In the genomic region with DNA sequence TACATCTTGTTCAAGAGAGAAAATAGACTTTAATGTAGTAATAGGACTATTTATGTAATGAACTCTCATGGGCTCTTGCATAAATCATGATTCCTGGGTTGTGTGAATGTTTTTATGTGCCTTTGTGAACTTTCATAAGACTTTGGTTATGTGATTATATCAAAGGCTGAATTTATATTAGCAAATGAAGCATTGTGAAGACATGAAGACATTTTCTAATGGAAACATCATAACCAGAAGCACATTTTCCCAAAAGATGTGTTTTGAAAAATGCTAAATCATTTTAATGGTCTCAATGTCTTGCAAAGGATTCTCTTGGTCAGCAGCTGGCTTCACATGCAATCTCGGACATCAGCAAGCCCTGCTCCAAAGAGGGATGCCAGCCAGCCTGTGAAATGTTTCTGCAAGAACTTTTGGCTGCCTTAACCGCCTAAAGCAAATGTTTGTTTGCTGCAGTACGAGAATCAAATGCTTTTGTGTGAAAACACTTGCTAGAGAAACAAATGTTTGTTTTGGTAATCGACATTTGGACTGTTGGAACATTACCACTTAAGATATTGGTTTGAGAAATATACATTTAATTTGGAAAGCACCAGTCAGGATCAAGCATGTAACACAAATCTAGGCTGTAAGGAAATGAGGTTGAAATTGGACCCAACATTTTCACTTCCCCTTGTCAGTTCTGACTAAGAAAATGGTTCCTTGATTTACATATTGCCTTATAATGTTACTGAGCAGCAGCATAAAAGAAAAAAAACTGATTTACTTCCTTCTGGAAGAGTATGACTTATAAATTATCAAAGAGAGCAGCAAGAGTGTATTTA, we compare ENCODE assay signal across 8 cellular contexts.
DNase-seq lines count a peak whose midpoint lies in the region; FAIRE-seq and TF ChIP-seq lines count a peak whose summit lies in the region.

No MANE protein-coding gene starts in this region.

- H2AFZ ChIP-seq in GM23248: peak overlapping the region; percentile 55
- H2AFZ ChIP-seq in MM.1S (ENCODE audit: low read length): no peak overlapping the region; the same call in 1 of the 2 replicates

- H3K4me2 ChIP-seq in GM23248 (ENCODE audit: unreplicated experiment) (peak overlapping the region; percentile 55), MM.1S (ENCODE audit: low read depth, low read length) (peak overlapping the region; percentile 13; the same call in 1 of the 2 replicates)

- H4K20me1 ChIP-seq in GM23248 (ENCODE audit: insufficient read depth) (no peaks in the 10 kb centered on the region), MM.1S (ENCODE audit: insufficient read depth, low read length) (no peaks in the 10 kb centered on the region)

- H3K27ac ChIP-seq in GM23248 (peak overlapping the region; percentile 50), MM.1S (ENCODE audit: low read length) (no peak overlapping the region), liver (ENCODE audit: low read depth in 1 of 2, low read length in 2 of 2) (no peak overlapping the region)

- no peak for TF ChIP-seq POLR2A in GM12891 (IDR thresholded peaks at IDR 0.05; ENCODE audit: low read depth, low read length)

- FAIRE-seq in GM12891 (lab: Jason Lieb, UNC): peak; percentile 74

- H3K4me3 ChIP-seq in GM23248 (peak overlapping the region; percentile 35), MM.1S (ENCODE audit: low read length) (no peak overlapping the region), liver (ENCODE audit: low read depth in 1 of 3, low read length in 3 of 3) (no peak overlapping the region)

- no peaks in the 10 kb centered on the region for H3K27me3 ChIP-seq in GM23248 (replicated peaks; ENCODE audit: insufficient read depth)
- no peaks in the 10 kb centered on the region for H3K27me3 ChIP-seq in MM.1S (replicated peaks; ENCODE audit: insufficient read depth, low read length)
- H3K27me3 ChIP-seq in liver (ENCODE audit: control insufficient read depth in 4 of 4, insufficient read depth in 4 of 4, low read length in 3 of 4): no peaks in the 10 kb centered on the region

- H3K9me2 ChIP-seq in GM23248 (ENCODE audit: insufficient read depth) (no peaks in the 10 kb centered on the region), MM.1S (replicated peaks; ENCODE audit: insufficient read depth, low read length) (no peaks in the 10 kb centered on the region)

- H3K36me3 ChIP-seq in GM23248 (ENCODE audit: low read depth) (no peaks in the 10 kb centered on the region), MM.1S (replicated peaks; ENCODE audit: insufficient read depth, low read length) (no peaks in the 10 kb centered on the region), liver (ENCODE audit: control insufficient read depth in 4 of 4, insufficient read depth in 3 of 4, low read depth in 1 of 4, low read length in 3 of 4) (no peaks in the 10 kb centered on the region)

- WGBS in GM23248 (ENCODE audit: low coverage in 1 of 2, low lambda C conversion rate in 2 of 2, missing lambda C conversion rate in 2 of 2), 2 experiments: 2 to 9% methylated on average over 4 of the region's 4 CpGs
- WGBS in liver: 16% methylated on average over 4 of the region's 4 CpGs

- DNase-seq in GM12891 (ENCODE audit: insufficient read length, low spot score) (peak; percentile 9), GM23248 (peak; percentile 82), MM.1S (no peak), HT-29 (ENCODE audit: low spot score) (no peak), NCI-H69 (lab: John Stamatoyannopoulos, UW) (no peak)
- no peak for DNase-seq in activated CD4-positive, CD25-positive, alpha-beta regulatory T cell treated with anti-CD3 and anti-CD28 coated beads, Interleukin-2, amount 50 U/mL, for 72 hours
- DNase-seq in activated CD8-positive, alpha-beta memory T cell treated with anti-CD3 and anti-CD28 coated beads, Interleukin-2, amount 50 U/mL, for 48 hours: no peak

- H3K9ac ChIP-seq in GM23248 (peak overlapping the region; percentile 7; the same call in 1 of the 2 replicates), MM.1S (ENCODE audit: low read length) (no peak overlapping the region), liver (ENCODE audit: low read depth in 1 of 2, low read length in 2 of 2) (no peak overlapping the region)

- no peak for TF ChIP-seq CTCF in MM.1S (IDR thresholded peaks at IDR 0.05; ENCODE audit: low read length)
- no peak for TF ChIP-seq CTCF in liver (IDR thresholded peaks at IDR 0.05; ENCODE audit: low read depth, low read length, missing input control)

- no peaks in the 10 kb centered on the region for H3K79me2 ChIP-seq in GM23248 (ENCODE audit: insufficient read depth)
- H3K79me2 ChIP-seq in MM.1S (ENCODE audit: low read length): no peaks in the 10 kb centered on the region

- in situ Hi-C loops in GM23248 (cut with MboI): no loop called here

- peaks cover 22% of the 10 kb centered on the region for H3K4me1 ChIP-seq in GM23248 (ENCODE audit: insufficient read depth)
- H3K4me1 ChIP-seq in MM.1S (ENCODE audit: low read length): peaks cover 11% of the 10 kb centered on the region; the same call in 1 of the 2 replicates
- H3K4me1 ChIP-seq in liver (ENCODE audit: control insufficient read depth in 4 of 4, insufficient read depth in 4 of 4, low read length in 3 of 4): peaks cover 0 to 6% (median 0%) of the 10 kb centered on the region in 4 donors

- H3K9me3 ChIP-seq in GM23248 (ENCODE audit: low read depth) (no peaks in the 10 kb centered on the region), MM.1S (replicated peaks; ENCODE audit: insufficient read depth, low read length) (no peaks in the 10 kb centered on the region), liver (ENCODE audit: control insufficient read depth in 4 of 4, low read length in 3 of 4) (no peaks in the 10 kb centered on the region)

- TF ChIP-seq RAD21 in liver (IDR thresholded peaks at IDR 0.05): peak in 1 of 2 donors; percentile 24

- H3F3A ChIP-seq in GM23248 (ENCODE audit: insufficient read depth) (peaks cover 15% of the 10 kb centered on the region), MM.1S (ENCODE audit: insufficient read depth, low read length) (no peaks in the 10 kb centered on the region)

TF ChIP-seq in GM12891, 5 proteins besides CTCF, POLR2A, EP300 and RAD21:
- TF ChIP-seq POU2F2 (IDR thresholded peaks at IDR 0.05; ENCODE audit: low read depth, low read length): no peak
- TF ChIP-seq SPI1 (IDR thresholded peaks at IDR 0.05; ENCODE audit: low read depth, low read length): peak; percentile 94
TF ChIP-seq in GM12891: peak in this region for 1.

TF ChIP-seq in liver, 16 proteins besides CTCF, POLR2A, EP300 and RAD21:
- TF ChIP-seq TAF1 (conservative IDR thresholded peaks at IDR 0.05) (no peak), GABPA (IDR thresholded peaks at IDR 0.05 in 1 of 2, conservative IDR thresholded peaks at IDR 0.05 in 1 of 2) (no peak), SP1 (IDR thresholded peaks at IDR 0.05) (no peak), EGR1 (IDR thresholded peaks at IDR 0.05; ENCODE audit: low read depth in 2 of 2) (no peak), HNF4G (IDR thresholded peaks at IDR 0.05) (no peak), FOXA1 (IDR thresholded peaks at IDR 0.05) (no peak), YY1 (IDR thresholded peaks at IDR 0.05) (peak; percentile 35), HNF4A (conservative IDR thresholded peaks at IDR 0.05) (peak; percentile 34 to 36)

Comparison
In these comparisons a context has a peak if more than half of its experiments do, and no peak if none do; other contexts are left out.
1. DNase-seq: peak in GM12891 (single experiment) and GM23248 (single experiment); none in MM.1S (single experiment), activated CD4-positive, CD25-positive, alpha-beta regulatory T cell treated with anti-CD3 and anti-CD28 coated beads, Interleukin-2, amount 50 U/mL, for 72 hours (single experiment), HT-29 (single experiment), NCI-H69 (single experiment) and activated CD8-positive, alpha-beta memory T cell treated with anti-CD3 and anti-CD28 coated beads, Interleukin-2, amount 50 U/mL, for 48 hours (single experiment).